ENCODE assay signal across 8 cellular contexts in genomic region chr16:53131050-53131362, GRCh38.
DNase-seq lines count a peak whose midpoint lies in the region; FAIRE-seq and TF ChIP-seq lines count a peak whose summit lies in the region.

No MANE protein-coding gene starts in this region.

- no peaks in the 10 kb centered on the region for H3K9me3 Mint-ChIP-seq in activated CD4-positive, alpha-beta T cell treated with anti-CD3 and anti-CD28 coated beads, Interleukin-2, amount 10 ng/mL, durations not matched to agents 7 days and 5 days
- H3K9me3 Mint-ChIP-seq in IgD-negative memory B cell (no peaks in the 10 kb centered on the region), endodermal cell (no peaks in the 10 kb centered on the region)

- no peak for DNase-seq in activated CD4-positive, alpha-beta T cell treated with anti-CD3 and anti-CD28 coated beads, Interleukin-2, amount 10 ng/mL, durations not matched to agents 7 days and 5 days
- no peak for DNase-seq in activated CD4-positive, alpha-beta T cell treated with anti-CD3 and anti-CD28 coated beads, Interleukin-2, amount 50 U/mL, for 48 hours
- DNase-seq in endodermal cell (no peak), GM12891 (ENCODE audit: insufficient read length, low spot score) (no peak)
- no peak for DNase-seq in stimulated activated CD4-positive, alpha-beta T cell treated with anti-CD3 and anti-CD28 coated beads, Interleukin-15, amount 100 ng/mL, for 24 hours
- no peak for DNase-seq in stimulated activated CD4-positive, alpha-beta T cell treated with anti-CD3 and anti-CD28 coated beads, Interleukin-2, amount 100 ng/mL, for 24 hours

- H3K9me3 ChIP-seq in endodermal cell (ENCODE audit: control insufficient read depth, low read length), result no peaks in the 10 kb centered on the region

- TF ChIP-seq CTCF in endodermal cell (conservative IDR thresholded peaks at IDR 0.05), result no peak

- no peak for TF ChIP-seq POLR2A in GM12891 (IDR thresholded peaks at IDR 0.05; ENCODE audit: low read depth, low read length)

- H3K27ac ChIP-seq in endodermal cell (ENCODE audit: low read depth, low read length) (no peak overlapping the region), rectal smooth muscle tissue (ENCODE audit: low read depth, low read length) (peak overlapping the region; percentile 93)

- no peak overlapping the region for H3K4me3 ChIP-seq in endodermal cell (ENCODE audit: low read length)
- peak overlapping the region; percentile 61 for H3K4me3 ChIP-seq in rectal smooth muscle tissue (ENCODE audit: low read length)

- no peaks in the 10 kb centered on the region for H3K36me3 Mint-ChIP-seq in activated CD4-positive, alpha-beta T cell treated with anti-CD3 and anti-CD28 coated beads, Interleukin-2, amount 10 ng/mL, durations not matched to agents 7 days and 5 days (ENCODE audit: low read depth)
- H3K36me3 Mint-ChIP-seq in IgD-negative memory B cell (peaks cover 1% of the 10 kb centered on the region), endodermal cell (ENCODE audit: low read depth) (no peaks in the 10 kb centered on the region)

- H3K27me3 ChIP-seq in endodermal cell (ENCODE audit: control insufficient read depth, insufficient read depth, low read length, poor library complexity, severe bottlenecking), result no peaks in the 10 kb centered on the region
- no peaks in the 10 kb centered on the region for H3K27me3 ChIP-seq in rectal smooth muscle tissue (ENCODE audit: control insufficient read depth, insufficient read depth, low read length)

- no peaks in the 10 kb centered on the region for H3K4me1 ChIP-seq in endodermal cell (ENCODE audit: control insufficient read depth, insufficient read depth, low read length)
- peaks cover 10% of the 10 kb centered on the region for H3K4me1 ChIP-seq in rectal smooth muscle tissue (ENCODE audit: control insufficient read depth, insufficient read depth, low read length)

- H3K27me3 Mint-ChIP-seq in activated CD4-positive, alpha-beta T cell treated with anti-CD3 and anti-CD28 coated beads, Interleukin-2, amount 10 ng/mL, durations not matched to agents 7 days and 5 days, result no peaks in the 10 kb centered on the region
- H3K27me3 Mint-ChIP-seq in IgD-negative memory B cell (no peaks in the 10 kb centered on the region), endodermal cell (ENCODE audit: insufficient read depth) (no peaks in the 10 kb centered on the region)

- H3K27ac Mint-ChIP-seq in activated CD4-positive, alpha-beta T cell treated with anti-CD3 and anti-CD28 coated beads, Interleukin-2, amount 10 ng/mL, durations not matched to agents 7 days and 5 days, result no peak overlapping the region
- H3K27ac Mint-ChIP-seq in IgD-negative memory B cell, result peak overlapping the region in 2 of 3 donors; percentile 36 to 97
- H3K27ac Mint-ChIP-seq in endodermal cell, result no peak overlapping the region

- H3K4me1 Mint-ChIP-seq in activated CD4-positive, alpha-beta T cell treated with anti-CD3 and anti-CD28 coated beads, Interleukin-2, amount 10 ng/mL, durations not matched to agents 7 days and 5 days, result peaks cover 13% of the 10 kb centered on the region
- H3K4me1 Mint-ChIP-seq in IgD-negative memory B cell, result peaks cover 27 to 60% (median 39%) of the 10 kb centered on the region in 3 donors
- peaks cover 20% of the 10 kb centered on the region for H3K4me1 Mint-ChIP-seq in endodermal cell

- no peaks in the 10 kb centered on the region for H3K36me3 ChIP-seq in endodermal cell (ENCODE audit: control insufficient read depth, insufficient read depth, low read length)
- no peaks in the 10 kb centered on the region for H3K36me3 ChIP-seq in rectal smooth muscle tissue (ENCODE audit: control insufficient read depth, insufficient read depth, low read length)

- peak overlapping the region; percentile 76 for H3K4me3 Mint-ChIP-seq in activated CD4-positive, alpha-beta T cell treated with anti-CD3 and anti-CD28 coated beads, Interleukin-2, amount 10 ng/mL, durations not matched to agents 7 days and 5 days
- peak overlapping the region; percentile 75 to 89 (median 80) for H3K4me3 Mint-ChIP-seq in IgD-negative memory B cell
- H3K4me3 Mint-ChIP-seq in endodermal cell, result peak overlapping the region; percentile 74

- FAIRE-seq in GM12891 (lab: Jason Lieb, UNC), result no peak

- CTCF ChIA-PET in activated CD4-positive, alpha-beta T cell treated with anti-CD3 and anti-CD28 coated beads, Interleukin-2, amount 10 ng/mL, durations not matched to agents 7 days and 5 days (lab: Charles Lee), result no interaction called here

- POLR2A ChIA-PET in activated CD4-positive, alpha-beta T cell treated with anti-CD3 and anti-CD28 coated beads, Interleukin-2, amount 10 ng/mL, durations not matched to agents 7 days and 5 days (lab: Charles Lee), result no interaction called here

- WGBS in endodermal cell (ENCODE audit: insufficient coverage in 1 of 2, insufficient read length in 1 of 2), 2 experiments, result 0% methylated on average over 30 of the region's 46 CpGs; no CpG with 5 or more reads in 1 of the 2 experiments

- H3K9ac ChIP-seq in endodermal cell (ENCODE audit: extremely low read depth, low read length, poor library complexity, severe bottlenecking) (no peak overlapping the region), rectal smooth muscle tissue (ENCODE audit: low read length) (no peak overlapping the region)

TF ChIP-seq in GM12891, 5 proteins besides CTCF, POLR2A, EP300 and RAD21:
- no peak for TF ChIP-seq SPI1 (IDR thresholded peaks at IDR 0.05; ENCODE audit: low read depth, low read length)
- no peak for TF ChIP-seq POU2F2 (IDR thresholded peaks at IDR 0.05; ENCODE audit: low read depth, low read length)
- TF ChIP-seq PAX5 (IDR thresholded peaks at IDR 0.05; ENCODE audit: insufficient read depth, low read length, severe bottlenecking), result no peak
- TF ChIP-seq POLR2AphosphoS5 (IDR thresholded peaks at IDR 0.05; ENCODE audit: low read depth, low read length), result no peak
- no peak for TF ChIP-seq TAF1 (IDR thresholded peaks at IDR 0.05; ENCODE audit: low read depth, low read length)

Comparison
In these comparisons a context has a peak if more than half of its experiments do, and no peak if none do; other contexts are left out.
1. H3K27ac Mint-ChIP-seq: peak in IgD-negative memory B cell (2 of 3); none in activated CD4-positive, alpha-beta T cell treated with anti-CD3 and anti-CD28 coated beads, Interleukin-2, amount 10 ng/mL, durations not matched to agents 7 days and 5 days (single experiment) and endodermal cell (single experiment).
2. Peak in every context shown above with its lines, with median percentiles within 50 percentile points of each other: H3K4me3 Mint-ChIP-seq.